In the genomic region with DNA sequence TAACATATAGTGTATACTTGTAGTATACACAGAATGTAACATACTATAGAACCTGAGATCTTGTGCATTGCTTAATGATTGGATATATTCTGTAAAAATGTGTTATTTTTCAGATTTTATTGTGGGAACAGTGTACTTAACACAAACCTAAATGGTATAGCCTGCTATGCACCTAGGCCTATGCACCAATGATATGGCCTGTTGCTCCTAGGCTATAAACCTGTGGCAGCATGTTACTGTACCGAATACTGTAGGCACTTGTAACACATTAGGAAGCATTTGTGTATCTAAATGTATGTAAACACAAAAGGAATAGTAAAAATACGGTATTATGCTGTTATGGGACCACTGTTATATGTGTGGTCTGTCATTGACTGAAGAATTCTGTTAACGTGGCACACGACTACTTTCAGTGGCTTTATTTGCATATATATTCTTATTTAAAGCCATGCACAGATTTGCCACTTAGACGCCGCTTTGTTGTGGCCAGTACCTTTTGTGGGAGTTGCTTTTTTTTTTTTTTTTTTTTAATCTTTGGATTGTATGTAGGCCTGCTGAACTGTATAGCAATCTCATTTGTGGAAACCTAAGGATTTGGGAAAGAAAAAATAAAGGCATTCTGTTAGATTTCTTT, we compare ENCODE assay signal across 1 cellular context.
TF ChIP-seq lines count a peak whose summit lies in the region.

No MANE protein-coding gene starts in this region.

TF ChIP-seq in H1, 55 proteins besides CTCF, POLR2A, EP300 and RAD21 (continued from another document):
- TF ChIP-seq TAF7 (optimal IDR thresholded peaks at IDR 0.05; ENCODE audit: borderline replicate concordance, low read depth, low read length) (no peak), GTF2F1 (IDR thresholded peaks at IDR 0.05; ENCODE audit: borderline replicate concordance, low read depth, low read length) (no peak), MAFK (IDR thresholded peaks at IDR 0.05; ENCODE audit: low read depth, low read length) (no peak), TCF12 (IDR thresholded peaks at IDR 0.05; ENCODE audit: low read depth, low read length) (no peak), FOSL1 (IDR thresholded peaks at IDR 0.05; ENCODE audit: insufficient read depth, low read depth, low read length) (no peak), CTBP2 (IDR thresholded peaks at IDR 0.05; ENCODE audit: borderline replicate concordance, insufficient read depth, insufficient read length, low read length) (no peak), KDM4A (IDR thresholded peaks at IDR 0.05; ENCODE audit: low read depth, low read length, severe bottlenecking) (no peak)
